27 cellular contexts compared by ENCODE assay signal in genomic region chr5:14419686-14420085, GRCh38.
"Had no signal": no experiment of that assay in that cellular context is flagged by ENCODE, and none has a peak within 500 bp of the region (broad histone marks: within the 10 kb centered on the region; RNA-seq: fewer than 3 reads in every experiment).

No MANE protein-coding gene starts in this region.

- H3K4me1 ChIP-seq: ascending aorta, breast epithelium, colonic mucosa, lower lobe of right lung, upper lobe of right lung had no signal

- H3K36me3 Mint-ChIP-seq: naive thymus-derived CD4-positive, alpha-beta T cell had no signal

- H3K9me3 Mint-ChIP-seq: activated B cell treated with CpG ODN at 0.5 μM for 24 hours; activated naive CD4-positive, alpha-beta T cell treated with anti-CD3 and anti-CD28 coated beads, Interleukin-2, amount 50 U/mL, for 72 hours; activated T-cell treated with anti-CD3 and anti-CD28 coated beads, Interleukin-2, amount 50 U/mL, for 24 hours; activated T-helper 17 cell treated with anti-CD3 and anti-CD28 coated beads, Interleukin-2, amount 50 U/mL, for 72 hours; neural crest cell had no signal

- H3K27ac Mint-ChIP-seq: activated B cell treated with CpG ODN at 0.5 μM for 24 hours; activated CD4-positive, alpha-beta T cell treated with anti-CD3 and anti-CD28 coated beads for 36 hours; activated naive CD4-positive, alpha-beta T cell treated with anti-CD3 and anti-CD28 coated beads, Interleukin-2, amount 50 U/mL, for 72 hours; activated T-cell treated with anti-CD3 and anti-CD28 coated beads, Interleukin-2, amount 50 U/mL, for 24 hours; activated T-helper 17 cell treated with anti-CD3 and anti-CD28 coated beads, Interleukin-2, amount 50 U/mL, for 72 hours; progenitor cell of endocrine pancreas had no signal

- ATAC-seq: activated CD4-positive, alpha-beta T cell treated with anti-CD3 and anti-CD28 coated beads for 36 hours; activated naive CD4-positive, alpha-beta T cell treated with anti-CD3 and anti-CD28 coated beads, Interleukin-2, amount 50 U/mL, for 72 hours; activated T-helper 17 cell treated with anti-CD3 and anti-CD28 coated beads, Interleukin-2, amount 50 U/mL, for 72 hours; heart right ventricle; lower lobe of right lung; naive thymus-derived CD4-positive, alpha-beta T cell; T-helper 17 cell; upper lobe of right lung had no signal

- H3K4me3 ChIP-seq: adrenal gland, ascending aorta, breast epithelium, colonic mucosa, heart right ventricle, lower lobe of right lung, sigmoid colon, smooth muscle cell, thoracic aorta, upper lobe of right lung had no signal

- H3K27me3 ChIP-seq: adrenal gland, ascending aorta, breast epithelium, colonic mucosa, heart right ventricle, sigmoid colon, upper lobe of right lung had no signal

- H3K4me2 ChIP-seq: smooth muscle cell had no signal

- H3K4me3 Mint-ChIP-seq: activated B cell treated with CpG ODN at 0.5 μM for 24 hours; activated CD4-positive, alpha-beta T cell treated with anti-CD3 and anti-CD28 coated beads for 36 hours; activated T-cell treated with anti-CD3 and anti-CD28 coated beads, Interleukin-2, amount 50 U/mL, for 24 hours; activated T-helper 17 cell treated with anti-CD3 and anti-CD28 coated beads, Interleukin-2, amount 50 U/mL, for 72 hours; naive thymus-derived CD4-positive, alpha-beta T cell; neural crest cell; T-helper 17 cell had no signal

- H3K9me3 ChIP-seq: adrenal gland, ascending aorta, breast epithelium, colonic mucosa, heart right ventricle, lower lobe of right lung, sigmoid colon, thoracic aorta, upper lobe of right lung had no signal

- H3K27ac ChIP-seq: ascending aorta, breast epithelium, colonic mucosa, lower lobe of right lung, sigmoid colon, thoracic aorta, upper lobe of right lung had no signal

- H3K27me3 Mint-ChIP-seq: activated B cell treated with CpG ODN at 0.5 μM for 24 hours; naive thymus-derived CD4-positive, alpha-beta T cell; progenitor cell of endocrine pancreas; T-helper 17 cell had no signal

- H3K36me3 ChIP-seq: breast epithelium had no signal

- DNase-seq: activated B cell treated with CpG ODN at 0.5 μM for 24 hours; activated CD4-positive, alpha-beta T cell treated with anti-CD3 and anti-CD28 coated beads for 36 hours; activated CD4-positive, alpha-beta T cell treated with anti-CD3 and anti-CD28 coated beads, Interleukin-2, amount 50 U/mL, for 4 hours; activated CD8-positive, alpha-beta memory T cell treated with anti-CD3 and anti-CD28 coated beads for 24 hours; activated CD8-positive, alpha-beta memory T cell treated with anti-CD3 and anti-CD28 coated beads, Interleukin-2, amount 50 U/mL, for 4 hours; activated T-cell treated with anti-CD3 and anti-CD28 coated beads, Interleukin-2, amount 50 U/mL, for 24 hours; adrenal gland; colonic mucosa; heart right ventricle; islet precursor cell; lower lobe of right lung; naive thymus-derived CD4-positive, alpha-beta T cell; retina; sigmoid colon; stimulated activated CD4-positive, alpha-beta T cell treated with anti-CD3 and anti-CD28 coated beads, Interleukin-15, amount 100 ng/mL, for 24 hours; stimulated activated CD4-positive, alpha-beta T cell treated with anti-CD3 and anti-CD28 coated beads, Interleukin-2, amount 100 ng/mL, for 48 hours; stimulated activated naive CD4-positive, alpha-beta T cell; T-helper 17 cell; upper lobe of right lung had no signal
